ENCODE assay signal across 15 cellular contexts in the genomic region with DNA sequence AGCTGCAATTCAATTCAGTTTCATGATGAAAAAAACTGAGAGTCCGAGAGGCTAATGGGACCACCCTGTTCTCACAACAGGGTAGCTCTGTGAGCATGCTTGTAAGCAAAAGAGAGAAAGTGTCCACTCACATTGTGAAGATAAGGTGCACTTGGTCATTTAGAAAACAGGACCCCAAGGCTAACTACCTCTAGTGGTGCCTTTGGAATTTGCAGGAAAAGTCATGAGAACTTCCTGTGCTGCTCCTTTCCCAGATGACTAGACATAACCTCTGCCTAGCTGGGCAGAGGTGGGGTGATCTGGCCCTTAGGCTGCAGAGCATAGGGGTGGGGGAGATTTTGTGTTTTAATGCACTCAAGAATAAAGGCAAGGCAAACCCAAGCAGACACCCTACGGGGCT.
DNase-seq lines count a peak whose midpoint lies in the region; ATAC-seq, FAIRE-seq and TF ChIP-seq lines count a peak whose summit lies in the region.
"Had no signal": no experiment of that assay in that cellular context is flagged by ENCODE, and none has a peak within 500 bp of the region (broad histone marks: within the 10 kb centered on the region; RNA-seq: fewer than 3 reads in every experiment).

No MANE protein-coding gene starts in this region.

- H3K4me3 ChIP-seq in HepG2 (replicated peaks in 1 of 3; ENCODE audit: insufficient read depth in 1 of 3, low read depth in 2 of 3, low read length in 3 of 3) = no peak overlapping the region
- no peak overlapping the region for H3K4me3 ChIP-seq in right lobe of liver
- H3K4me3 ChIP-seq in PC-3 (ENCODE audit: low read length) = no peak overlapping the region
- H3K4me3 ChIP-seq in fibroblast of villous mesenchyme (ENCODE audit: low read depth, low read length) = no peak overlapping the region

- H3K9me2 ChIP-seq in PC-3 (replicated peaks; ENCODE audit: low read length) = no peaks in the 10 kb centered on the region

- TF ChIP-seq POLR2A in HepG2 (IDR thresholded peaks at IDR 0.05; ENCODE audit: insufficient read depth in 1 of 2, low read depth in 2 of 2, low read length in 2 of 2) (no peak), right lobe of liver (IDR thresholded peaks at IDR 0.05) (no peak)

- POLR2A ChIA-PET in HepG2 (lab: Yijun Ruan, JAX) = no interaction called here
- POLR2A ChIA-PET in PC-3 (lab: Charles Lee; ENCODE audit: unreplicated experiment) = no interaction called here

- no peaks in the 10 kb centered on the region for H3K4me1 ChIP-seq in HepG2 (ENCODE audit: insufficient read depth, low read length)
- no peaks in the 10 kb centered on the region for H3K4me1 ChIP-seq in right lobe of liver
- no peaks in the 10 kb centered on the region for H3K4me1 ChIP-seq in PC-3 (ENCODE audit: insufficient read depth, low read length)

- no peaks in the 10 kb centered on the region for H3K9me3 ChIP-seq in HepG2 (ENCODE audit: low read length)
- no peaks in the 10 kb centered on the region for H3K9me3 ChIP-seq in right lobe of liver
- no peaks in the 10 kb centered on the region for H3K9me3 ChIP-seq in PC-3 (ENCODE audit: low read length)

- H3K27ac ChIP-seq in HepG2 (ENCODE audit: extremely low read length, insufficient read depth, low read length) = no peak overlapping the region
- H3K27ac ChIP-seq in right lobe of liver = no peak overlapping the region
- H3K27ac ChIP-seq in PC-3 (ENCODE audit: low read length) = no peak overlapping the region

- no peaks in the 10 kb centered on the region for H3F3A ChIP-seq in PC-3 (ENCODE audit: low read length, unreplicated experiment)

- in situ Hi-C loops in HepG2 (cut with HindIII; ENCODE audit: extremely low pct_ligation_motif_present, low pct_unique_long_range_greater_than_20kb) = no loop called here

- H3K36me3 ChIP-seq in HepG2 (replicated peaks in 1 of 2; ENCODE audit: control insufficient read depth in 1 of 2, insufficient read depth in 2 of 2, low read length in 2 of 2) = no peaks in the 10 kb centered on the region
- no peaks in the 10 kb centered on the region for H3K36me3 ChIP-seq in right lobe of liver
- no peaks in the 10 kb centered on the region for H3K36me3 ChIP-seq in PC-3 (ENCODE audit: low read depth, low read length)

- no peak for TF ChIP-seq RAD21 in HepG2 (CRISPR knock-in tag; IDR thresholded peaks at IDR 0.05)

- H3K9ac ChIP-seq in HepG2 (ENCODE audit: insufficient read depth, low read depth, low read length) (no peak overlapping the region), PC-3 (ENCODE audit: low read length) (no peak overlapping the region)

- ATAC-seq in HepG2 (peak; percentile 75), right lobe of liver (no peak), PC-3 (peak; percentile 54), HG02885 (IDR thresholded peaks at IDR 0.05; ENCODE audit: poor library complexity, unreplicated experiment) (no peak), left lobe of liver (no peak), GM18873 (IDR thresholded peaks at IDR 0.05; ENCODE audit: low FRiP score, unreplicated experiment) (no peak)
- ATAC-seq: stimulated activated naive B cell treated with anti-CD40 and anti-IgM and Interleukin-4, amounts not matched to agents 10 μg/mL and 1 μg/mL and 100 μg/mL, for 72 hours had no signal

- TF ChIP-seq EP300 in HepG2 (IDR thresholded peaks at IDR 0.05; ENCODE audit: low read depth in 2 of 2, low read length in 2 of 2) = no peak
- no peak for TF ChIP-seq EP300 in HepG2 (CRISPR knock-in tag; IDR thresholded peaks at IDR 0.05; ENCODE audit: borderline replicate concordance)

- H3K79me2 ChIP-seq in HepG2 (ENCODE audit: insufficient read depth, low read length) (no peaks in the 10 kb centered on the region), PC-3 (ENCODE audit: low read length) (no peaks in the 10 kb centered on the region)

- peak; percentile 10 for DNase-seq in HepG2 (ENCODE audit: low spot score)
- no peak for DNase-seq in right lobe of liver
- DNase-seq in PC-3 = peak; percentile 48
- no peak for DNase-seq in fibroblast of villous mesenchyme (ENCODE audit: low read depth)
- no peak for DNase-seq in left lobe of liver (ENCODE audit: low spot score)
- no peak for DNase-seq in posterior cingulate gyrus
- DNase-seq: activated CD4-positive, alpha-beta T cell treated with anti-CD3 and anti-CD28 coated beads, Interleukin-2, amount 50 U/mL, for 48 hours; Karpas-422; NCI-H2107; stimulated activated CD4-positive, alpha-beta T cell treated with anti-CD3 and anti-CD28 coated beads, Interleukin-4, amount 100 ng/mL, for 1 hour; stimulated activated naive B cell treated with anti-CD40 and anti-IgM and Interleukin-4, amounts not matched to agents 10 μg/mL and 1 μg/mL and 100 μg/mL, for 72 hours had no signal

- H2AFZ ChIP-seq in HepG2 (ENCODE audit: low read length) (no peak overlapping the region), PC-3 (ENCODE audit: low read length) (no peak overlapping the region)

- no peak for FAIRE-seq in HepG2 (lab: Jason Lieb, UNC)
- FAIRE-seq: GM18507, urothelium cell line had no signal

- H3K27me3 ChIP-seq in HepG2 (ENCODE audit: control insufficient read depth in 1 of 2, insufficient read depth in 2 of 2, low read length in 2 of 2) (no peaks in the 10 kb centered on the region; a peak in 1 of 5 replicates), right lobe of liver (no peaks in the 10 kb centered on the region), PC-3 (ENCODE audit: low read length) (peaks cover 51% of the 10 kb centered on the region)

- CTCF ChIA-PET in HepG2 (lab: Yijun Ruan, JAX; ENCODE audit: low intra/inter-chr PET ratio, low total read pairs) (no interaction called here), PC-3 (lab: Charles Lee) (no interaction called here)

- TF ChIP-seq CTCF in HepG2 (CRISPR knock-in tag; IDR thresholded peaks at IDR 0.05) = peak; percentile 13; the same call in 1 of the 2 replicates
- TF ChIP-seq CTCF in right lobe of liver (IDR thresholded peaks at IDR 0.05) = no peak
- peak; percentile 58 for TF ChIP-seq CTCF in PC-3 (conservative IDR thresholded peaks at IDR 0.05; ENCODE audit: low read depth, low read length)
- peak; percentile 18 for TF ChIP-seq CTCF in fibroblast of villous mesenchyme (IDR thresholded peaks at IDR 0.05; ENCODE audit: insufficient read depth, low read depth, low read length)

- H4K20me1 ChIP-seq in HepG2 (ENCODE audit: insufficient read depth, low read length) (no peaks in the 10 kb centered on the region), PC-3 (ENCODE audit: low read length) (no peaks in the 10 kb centered on the region)

- WGBS in HepG2 (ENCODE audit: low lambda C conversion rate) = 0% methylated on average over 1 of the region's 2 CpGs
- 76% methylated on average over 2 of the region's 2 CpGs for WGBS in right lobe of liver (ENCODE audit: insufficient coverage, low coverage, low lambda C conversion rate, missing lambda C conversion rate)

- BruUV-seq in HepG2 (replicated peaks; lab: Mats Ljungman, UMichigan) (no TSS peak), PC-3 (replicated peaks; lab: Mats Ljungman, UMichigan) (no TSS peak)

- H3K4me2 ChIP-seq in HepG2 (ENCODE audit: low read depth, low read length) = no peak overlapping the region
- H3K4me2 ChIP-seq in PC-3 (ENCODE audit: low read length) = no peak overlapping the region

- intact Hi-C loops in HepG2 (cut with micrococcal nuclease; ENCODE audit: unreplicated experiment) = no loop called here
- intact Hi-C loops in right lobe of liver (cut with DNase I) = no loop called here
- intact Hi-C loops in PC-3 (cut with micrococcal nuclease) = no loop called here
- intact Hi-C loops in posterior cingulate gyrus (cut with DNase I) = no loop called here

TF ChIP-seq in HepG2, 621 proteins besides CTCF, POLR2A, EP300 and RAD21 (continues in another document):
- no peak for TF ChIP-seq ZNF780A (CRISPR knock-in tag; IDR thresholded peaks at IDR 0.05)
- TF ChIP-seq GATA4 (IDR thresholded peaks at IDR 0.05; ENCODE audit: borderline replicate concordance, low read depth) = no peak
- TF ChIP-seq PHF8 (CRISPR knock-in tag; IDR thresholded peaks at IDR 0.05) = no peak
- no peak for TF ChIP-seq ZNF703 (CRISPR knock-in tag; IDR thresholded peaks at IDR 0.05; ENCODE audit: borderline replicate concordance)
- TF ChIP-seq ZBTB8A (CRISPR knock-in tag; IDR thresholded peaks at IDR 0.05; ENCODE audit: borderline replicate concordance, low read depth) = no peak
- TF ChIP-seq TSC22D2 (CRISPR knock-in tag; IDR thresholded peaks at IDR 0.05; ENCODE audit: borderline replicate concordance) = no peak
- TF ChIP-seq JDP2 (CRISPR knock-in tag; IDR thresholded peaks at IDR 0.05; ENCODE audit: borderline replicate concordance) = no peak
- no peak for TF ChIP-seq ZNF746 (CRISPR knock-in tag; IDR thresholded peaks at IDR 0.05)
- TF ChIP-seq MEIS2 (CRISPR knock-in tag; IDR thresholded peaks at IDR 0.05) = no peak
- TF ChIP-seq SIX1 (CRISPR knock-in tag; IDR thresholded peaks at IDR 0.05; ENCODE audit: borderline replicate concordance) = no peak
- TF ChIP-seq, protein P1, sequence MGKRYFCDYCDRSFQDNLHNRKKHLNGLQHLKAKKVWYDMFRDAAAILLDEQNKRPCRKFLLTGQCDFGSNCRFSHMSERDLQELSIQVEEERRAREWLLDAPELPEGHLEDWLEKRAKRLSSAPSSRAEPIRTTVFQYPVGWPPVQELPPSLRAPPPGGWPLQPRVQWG (CRISPR knock-in tag; IDR thresholded peaks at IDR 0.05; ENCODE audit: borderline replicate concordance, low read depth) = no peak
- TF ChIP-seq MED8 (CRISPR knock-in tag; IDR thresholded peaks at IDR 0.05; ENCODE audit: insufficient replicate concordance) = no peak
- no peak for TF ChIP-seq ZFP62 (CRISPR knock-in tag; IDR thresholded peaks at IDR 0.05)
- no peak for TF ChIP-seq PAWR (CRISPR knock-in tag; IDR thresholded peaks at IDR 0.05; ENCODE audit: borderline replicate concordance)
- no peak for TF ChIP-seq MTA1 (CRISPR knock-in tag; IDR thresholded peaks at IDR 0.05; ENCODE audit: borderline replicate concordance)
- TF ChIP-seq, protein P2, sequence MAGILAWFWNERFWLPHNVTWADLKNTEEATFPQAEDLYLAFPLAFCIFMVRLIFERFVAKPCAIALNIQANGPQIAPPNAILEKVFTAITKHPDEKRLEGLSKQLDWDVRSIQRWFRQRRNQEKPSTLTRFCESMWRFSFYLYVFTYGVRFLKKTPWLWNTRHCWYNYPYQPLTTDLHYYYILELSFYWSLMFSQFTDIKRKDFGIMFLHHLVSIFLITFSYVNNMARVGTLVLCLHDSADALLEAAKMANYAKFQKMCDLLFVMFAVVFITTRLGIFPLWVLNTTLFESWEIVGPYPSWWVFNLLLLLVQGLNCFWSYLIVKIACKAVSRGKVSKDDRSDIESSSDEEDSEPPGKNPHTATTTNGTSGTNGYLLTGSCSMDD (CRISPR knock-in tag; IDR thresholded peaks at IDR 0.05) = no peak
- TF ChIP-seq, protein P3, sequence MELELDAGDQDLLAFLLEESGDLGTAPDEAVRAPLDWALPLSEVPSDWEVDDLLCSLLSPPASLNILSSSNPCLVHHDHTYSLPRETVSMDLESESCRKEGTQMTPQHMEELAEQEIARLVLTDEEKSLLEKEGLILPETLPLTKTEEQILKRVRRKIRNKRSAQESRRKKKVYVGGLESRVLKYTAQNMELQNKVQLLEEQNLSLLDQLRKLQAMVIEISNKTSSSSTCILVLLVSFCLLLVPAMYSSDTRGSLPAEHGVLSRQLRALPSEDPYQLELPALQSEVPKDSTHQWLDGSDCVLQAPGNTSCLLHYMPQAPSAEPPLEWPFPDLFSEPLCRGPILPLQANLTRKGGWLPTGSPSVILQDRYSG (CRISPR knock-in tag; IDR thresholded peaks at IDR 0.05) = no peak

Comparison
In these comparisons a context has a peak if more than half of its experiments do, and no peak if none do; other contexts are left out.
1. ATAC-seq: peak in HepG2 (single experiment) and PC-3 (single experiment); none in right lobe of liver (0 of 4), HG02885 (single experiment), left lobe of liver (single experiment) and GM18873 (single experiment).
2. DNase-seq: peak in HepG2 (single experiment) and PC-3 (single experiment); none in right lobe of liver (0 of 3), fibroblast of villous mesenchyme (single experiment), left lobe of liver (single experiment) and posterior cingulate gyrus (0 of 10).
3. CTCF ChIP-seq: peak in HepG2 (single experiment), PC-3 (single experiment) and fibroblast of villous mesenchyme (single experiment); none in right lobe of liver (0 of 4).